In genomic region chr11:11959601-11960000, GRCh38 we compare ENCODE assay signal across 19 cellular contexts. TPM values are rescaled to one million over a fixed set of nuclear protein-coding genes. Genes with fewer than 3 reads are reported as not detected.
A peak's percentile ranks its signal among the peaks of the same experiment; 100 is the strongest.
DNase-seq lines count a peak whose midpoint lies in the region; ATAC-seq, FAIRE-seq and TF ChIP-seq lines count a peak whose summit lies in the region.
"Had no signal": no experiment of that assay in that cellular context is flagged by ENCODE, and none has a peak within 500 bp of the region (broad histone marks: within the 10 kb centered on the region; RNA-seq: fewer than 3 reads in every experiment).

No MANE protein-coding gene starts in this region.

- TF ChIP-seq POLR2A in HepG2 (IDR thresholded peaks at IDR 0.05; ENCODE audit: insufficient read depth in 1 of 2, low read depth in 2 of 2, low read length in 2 of 2) = no peak
- no peak for TF ChIP-seq POLR2A in right lobe of liver (IDR thresholded peaks at IDR 0.05)
- no peak for TF ChIP-seq POLR2A in esophagus squamous epithelium (IDR thresholded peaks at IDR 0.05)

- H3K36me3 ChIP-seq in HepG2 (replicated peaks in 1 of 2; ENCODE audit: control insufficient read depth in 1 of 2, insufficient read depth in 2 of 2, low read length in 2 of 2) (peaks cover 4 to 21% of the 10 kb centered on the region in 2 experiments), right lobe of liver (peaks cover 0 to 24% (median 18%) of the 10 kb centered on the region in 4 donors), esophagus squamous epithelium (peaks cover 0 to 51% (median 12%) of the 10 kb centered on the region in 3 donors)

- ATAC-seq in HepG2 (no peak), right lobe of liver (no peak), memory B cell (ENCODE audit: low read depth) (no peak), GM21390 (IDR thresholded peaks at IDR 0.05; ENCODE audit: unreplicated experiment) (no peak)

- peaks cover 34% of the 10 kb centered on the region for H3K36me3 Mint-ChIP-seq in activated CD4-positive, alpha-beta T cell treated with anti-CD3 and anti-CD28 coated beads, Interleukin-2, amount 10 ng/mL, durations not matched to agents 7 days and 5 days (ENCODE audit: low read depth)
- H3K36me3 Mint-ChIP-seq in activated CD4-positive, alpha-beta T cell treated with anti-CD3 and anti-CD28 coated beads, Interleukin-2, amount 10 ng/mL, durations not matched to agents 24 days and 14 days (ENCODE audit: low read depth) = peaks cover 27% of the 10 kb centered on the region
- H3K36me3 Mint-ChIP-seq in memory B cell = peaks cover 10% of the 10 kb centered on the region

- DNase-seq in activated CD4-positive, alpha-beta T cell treated with anti-CD3 and anti-CD28 coated beads, Interleukin-2, amount 10 ng/mL, durations not matched to agents 7 days and 5 days = no peak
- DNase-seq in activated CD4-positive, alpha-beta T cell treated with anti-CD3 and anti-CD28 coated beads, Interleukin-2, amount 10 ng/mL, durations not matched to agents 24 days and 14 days = no peak
- DNase-seq in HepG2 (ENCODE audit: low spot score) = no peak
- no peak for DNase-seq in right lobe of liver
- DNase-seq in memory B cell (ENCODE audit: low spot score in 2 of 2) = no peak
- DNase-seq in HK-2 (ENCODE audit: unreplicated experiment) = no peak
- DNase-seq in esophagus squamous epithelium (lab: John Stamatoyannopoulos, UW) = no peak
- DNase-seq: GF-D8, GOT3, KG1, NCI-H1048, NCI-H1436 treated with DMSO at 0.1 percent for 48 hours, NCI-H2081 treated with DMSO at 0.1 percent for 48 hours, NCI-H510A treated with DMSO at 0.1 percent for 48 hours had no signal

- H3K4me1 ChIP-seq in HepG2 (ENCODE audit: insufficient read depth, low read length) = no peaks in the 10 kb centered on the region
- H3K4me1 ChIP-seq in right lobe of liver = peaks cover 0 to 13% (median 6%) of the 10 kb centered on the region in 4 donors
- H3K4me1 ChIP-seq in esophagus squamous epithelium = peaks cover 0 to 5% (median 0%) of the 10 kb centered on the region in 3 donors

- TF ChIP-seq EP300 in HepG2 (IDR thresholded peaks at IDR 0.05; ENCODE audit: low read depth in 2 of 2, low read length in 2 of 2) = no peak
- no peak for TF ChIP-seq EP300 in HepG2 (CRISPR knock-in tag; IDR thresholded peaks at IDR 0.05; ENCODE audit: borderline replicate concordance)

- peaks cover 12% of the 10 kb centered on the region for H3K27me3 Mint-ChIP-seq in activated CD4-positive, alpha-beta T cell treated with anti-CD3 and anti-CD28 coated beads, Interleukin-2, amount 10 ng/mL, durations not matched to agents 7 days and 5 days
- peaks cover 5% of the 10 kb centered on the region for H3K27me3 Mint-ChIP-seq in activated CD4-positive, alpha-beta T cell treated with anti-CD3 and anti-CD28 coated beads, Interleukin-2, amount 10 ng/mL, durations not matched to agents 24 days and 14 days
- H3K27me3 Mint-ChIP-seq in memory B cell = no peaks in the 10 kb centered on the region
- H3K27me3 Mint-ChIP-seq: B cell had no signal

- H3K4me3 Mint-ChIP-seq in activated CD4-positive, alpha-beta T cell treated with anti-CD3 and anti-CD28 coated beads, Interleukin-2, amount 10 ng/mL, durations not matched to agents 7 days and 5 days = no peak overlapping the region
- no peak overlapping the region for H3K4me3 Mint-ChIP-seq in activated CD4-positive, alpha-beta T cell treated with anti-CD3 and anti-CD28 coated beads, Interleukin-2, amount 10 ng/mL, durations not matched to agents 24 days and 14 days
- no peak overlapping the region for H3K4me3 Mint-ChIP-seq in memory B cell
- H3K4me3 Mint-ChIP-seq: B cell had no signal

- H3K9ac ChIP-seq in HepG2 (ENCODE audit: insufficient read depth, low read depth, low read length) = no peak overlapping the region

- peaks cover 3% of the 10 kb centered on the region for H3K9me3 Mint-ChIP-seq in activated CD4-positive, alpha-beta T cell treated with anti-CD3 and anti-CD28 coated beads, Interleukin-2, amount 10 ng/mL, durations not matched to agents 7 days and 5 days
- H3K9me3 Mint-ChIP-seq in activated CD4-positive, alpha-beta T cell treated with anti-CD3 and anti-CD28 coated beads, Interleukin-2, amount 10 ng/mL, durations not matched to agents 24 days and 14 days = no peaks in the 10 kb centered on the region
- no peaks in the 10 kb centered on the region for H3K9me3 Mint-ChIP-seq in memory B cell

- CTCF ChIA-PET in activated CD4-positive, alpha-beta T cell treated with anti-CD3 and anti-CD28 coated beads, Interleukin-2, amount 10 ng/mL, durations not matched to agents 7 days and 5 days (lab: Charles Lee) = interaction anchor here (1.4 kb wide), 1 partner anchor 8 kb away, joined by 3 read pairs; no protein-coding TSS in a partner anchor
- CTCF ChIA-PET in HepG2 (lab: Yijun Ruan, JAX; ENCODE audit: low intra/inter-chr PET ratio, low total read pairs) = no interaction called here

- H3K9me3 ChIP-seq in HepG2 (ENCODE audit: low read length) = no peaks in the 10 kb centered on the region
- no peaks in the 10 kb centered on the region for H3K9me3 ChIP-seq in right lobe of liver
- no peaks in the 10 kb centered on the region for H3K9me3 ChIP-seq in esophagus squamous epithelium

- TF ChIP-seq RAD21 in HepG2 (CRISPR knock-in tag; IDR thresholded peaks at IDR 0.05) = no peak

- BruUV-seq in HepG2 (replicated peaks; lab: Mats Ljungman, UMichigan) = no TSS peak

- POLR2A ChIA-PET in activated CD4-positive, alpha-beta T cell treated with anti-CD3 and anti-CD28 coated beads, Interleukin-2, amount 10 ng/mL, durations not matched to agents 7 days and 5 days (lab: Charles Lee) = no interaction called here
- POLR2A ChIA-PET in HepG2 (lab: Yijun Ruan, JAX) = no interaction called here

- H3K27ac ChIP-seq in HepG2 (ENCODE audit: extremely low read length, insufficient read depth, low read length) = no peak overlapping the region
- H3K27ac ChIP-seq in right lobe of liver = no peak overlapping the region
- H3K27ac ChIP-seq in esophagus squamous epithelium = no peak overlapping the region
- H3K27ac ChIP-seq: 22Rv1 had no signal

- FAIRE-seq in HepG2 (lab: Jason Lieb, UNC) = no peak
- FAIRE-seq: GM12891, GM18507 had no signal

- H3K4me3 ChIP-seq in HepG2 (replicated peaks in 1 of 3; ENCODE audit: insufficient read depth in 1 of 3, low read depth in 2 of 3, low read length in 3 of 3) (no peak overlapping the region), right lobe of liver (no peak overlapping the region), esophagus squamous epithelium (no peak overlapping the region)

- intact Hi-C loops in activated CD4-positive, alpha-beta T cell treated with anti-CD3 and anti-CD28 coated beads, Interleukin-2, amount 10 ng/mL, durations not matched to agents 24 days and 14 days (cut with micrococcal nuclease) = no loop called here
- intact Hi-C loops in HepG2 (cut with micrococcal nuclease; ENCODE audit: unreplicated experiment) (no loop called here), right lobe of liver (cut with DNase I) (no loop called here), esophagus squamous epithelium (cut with DNase I) (no loop called here)

- H3K4me1 Mint-ChIP-seq in activated CD4-positive, alpha-beta T cell treated with anti-CD3 and anti-CD28 coated beads, Interleukin-2, amount 10 ng/mL, durations not matched to agents 7 days and 5 days = peaks cover 42% of the 10 kb centered on the region
- H3K4me1 Mint-ChIP-seq in activated CD4-positive, alpha-beta T cell treated with anti-CD3 and anti-CD28 coated beads, Interleukin-2, amount 10 ng/mL, durations not matched to agents 24 days and 14 days = peaks cover 31% of the 10 kb centered on the region
- H3K4me1 Mint-ChIP-seq in memory B cell = peaks cover 8% of the 10 kb centered on the region

- H3K27ac Mint-ChIP-seq in activated CD4-positive, alpha-beta T cell treated with anti-CD3 and anti-CD28 coated beads, Interleukin-2, amount 10 ng/mL, durations not matched to agents 7 days and 5 days = peak overlapping the region; percentile 67
- no peak overlapping the region for H3K27ac Mint-ChIP-seq in activated CD4-positive, alpha-beta T cell treated with anti-CD3 and anti-CD28 coated beads, Interleukin-2, amount 10 ng/mL, durations not matched to agents 24 days and 14 days
- peak overlapping the region; percentile 10 for H3K27ac Mint-ChIP-seq in memory B cell
- H3K27ac Mint-ChIP-seq: B cell had no signal

- H3K4me2 ChIP-seq in HepG2 (ENCODE audit: low read depth, low read length) = no peak overlapping the region

- H4K20me1 ChIP-seq in HepG2 (ENCODE audit: insufficient read depth, low read length) = no peaks in the 10 kb centered on the region

- no peak overlapping the region for H2AFZ ChIP-seq in HepG2 (ENCODE audit: low read length)

- no peaks in the 10 kb centered on the region for H3K79me2 ChIP-seq in HepG2 (ENCODE audit: insufficient read depth, low read length)

- no peak for TF ChIP-seq CTCF in HepG2 (CRISPR knock-in tag; IDR thresholded peaks at IDR 0.05)
- TF ChIP-seq CTCF in right lobe of liver (IDR thresholded peaks at IDR 0.05) = no peak
- TF ChIP-seq CTCF in esophagus squamous epithelium (IDR thresholded peaks at IDR 0.05) = no peak

- H3K27me3 ChIP-seq in HepG2 (ENCODE audit: control insufficient read depth in 1 of 2, insufficient read depth in 2 of 2, low read length in 2 of 2) (no peaks in the 10 kb centered on the region), right lobe of liver (no peaks in the 10 kb centered on the region), esophagus squamous epithelium (no peaks in the 10 kb centered on the region)

- in situ Hi-C loops in HepG2 (cut with HindIII; ENCODE audit: extremely low pct_ligation_motif_present, low pct_unique_long_range_greater_than_20kb) = no loop called here

RNA-seq across cellular contexts. Expression of gene DKK3, which starts 48.8 kb away (rescaled TPM):
- total RNA-seq in activated CD4-positive, alpha-beta T cell treated with anti-CD3 and anti-CD28 coated beads, Interleukin-2, amount 10 ng/mL, durations not matched to agents 7 days and 5 days = not detected
- not detected in 2 replicates for total RNA-seq in activated CD4-positive, alpha-beta T cell treated with anti-CD3 and anti-CD28 coated beads, Interleukin-2, amount 10 ng/mL, durations not matched to agents 24 days and 14 days
- total RNA-seq in HepG2 (2016; rRNA removed; fragmentation: Illumina TruSeq; extraction: Trizol) (0.09 TPM in 1 of 2 replicates, not detected in the other), right lobe of liver (10 to 100 TPM in 2 of 6 experiments, 1 to 10 TPM in 4; 3.0 to 16.9 (median 5.5) TPM), esophagus squamous epithelium (100 to 1,000 TPM in 1 of 4 donors, 10 to 100 TPM in 3; 24.8 to 112 (median 44.5) TPM)
- total RNA-seq in HepG2 (2016; cell fraction: cytosol; rRNA removed; fragmentation: Illumina TruSeq; extraction: Trizol; ENCODE audit: low read depth) = not detected in 2 replicates
- total RNA-seq in HepG2 (2016; cell fraction: insoluble cytoplasmic fraction; rRNA removed; fragmentation: Illumina TruSeq; extraction: Trizol) = not detected in 2 replicates
- total RNA-seq in HepG2 (2016; cell fraction: membrane; rRNA removed; fragmentation: Illumina TruSeq; extraction: Trizol) = 0.09 TPM in 1 of 2 replicates, not detected in the other
- total RNA-seq in HepG2 (2016; cell fraction: nucleus; rRNA removed; fragmentation: Illumina TruSeq; extraction: Trizol) = not detected in 2 replicates
- 0.20 and 0.67 TPM in 2 replicates for polyA plus RNA-seq in HepG2 (2011; rRNA removed)
- 0.12 and 0.29 TPM in 2 replicates for polyA plus RNA-seq in HepG2 (2011; cell fraction: cytosol; rRNA removed)
- 0.09 and 0.55 TPM in 2 replicates for polyA plus RNA-seq in HepG2 (2011; cell fraction: nucleus; rRNA removed)
- 0.08 TPM in 1 of 2 replicates, not detected in the other for polyA plus RNA-seq in HepG2 (2012)
- not detected in 2 replicates for polyA plus RNA-seq in HepG2 (2016; cell fraction: cytosol; fragmentation: Illumina TruSeq; extraction: Trizol; ENCODE audit: low read depth)
- polyA plus RNA-seq in HepG2 (2016; cell fraction: insoluble cytoplasmic fraction; fragmentation: Illumina TruSeq; extraction: Trizol; ENCODE audit: low read depth) = not detected in 2 replicates
- polyA plus RNA-seq in HepG2 (2016; cell fraction: membrane; fragmentation: Illumina TruSeq; extraction: Trizol; ENCODE audit: low read depth) = 0.15 TPM in 1 of 2 replicates, not detected in the other
- not detected in 2 replicates for polyA plus RNA-seq in HepG2 (2016; cell fraction: nucleus; fragmentation: Illumina TruSeq; extraction: Trizol; ENCODE audit: insufficient read depth, low read depth)
- 0.18 and 0.35 TPM in 2 replicates for polyA minus RNA-seq in HepG2 (2011; rRNA and poly(A)+ RNA removed; ENCODE audit: low replicate concordance)
- polyA minus RNA-seq in HepG2 (2011; cell fraction: cytosol; rRNA and poly(A)+ RNA removed) = not detected in 2 replicates
- not detected in 2 replicates for polyA minus RNA-seq in HepG2 (2011; cell fraction: nucleus; rRNA and poly(A)+ RNA removed)
- total RNA-seq: B cell had no signal
